Comparison of ENCODE assay signal across 10 cellular contexts in genomic region chr17:57486978-57487377, GRCh38.
DNase-seq lines count a peak whose midpoint lies in the region; ATAC-seq lines count a peak whose summit lies in the region.
"Had no signal": no experiment of that assay in that cellular context is flagged by ENCODE, and none has a peak within 500 bp of the region (broad histone marks: within the 10 kb centered on the region; RNA-seq: fewer than 3 reads in every experiment).

No MANE protein-coding gene starts in this region.

- H3K9me3 ChIP-seq in mesodermal cell (ENCODE audit: control insufficient read depth, low read length), result no peaks in the 10 kb centered on the region

- 91 to 99% methylated on average over 5 of the region's 5 CpGs for WGBS in mesodermal cell (ENCODE audit: insufficient coverage in 2 of 2), 2 experiments

- H3K4me1 ChIP-seq in mesodermal cell (ENCODE audit: control insufficient read depth, insufficient read depth, low read length, poor library complexity, severe bottlenecking), result peaks cover 36% of the 10 kb centered on the region

- H3K36me3 ChIP-seq in mesodermal cell (ENCODE audit: control insufficient read depth, insufficient read depth, low read length), result peaks cover 25% of the 10 kb centered on the region

- peak overlapping the region; percentile 23 for H3K27ac ChIP-seq in mesodermal cell (ENCODE audit: low read depth, low read length, severe bottlenecking)

- no peak overlapping the region for H3K4me3 ChIP-seq in mesodermal cell (ENCODE audit: extremely low read depth, insufficient read depth, low read length, poor library complexity, severe bottlenecking)

- DNase-seq in Ammon's horn (ENCODE audit: low spot score) (peak; percentile 73), Kasumi-1 (lab: John Stamatoyannopoulos, UW) (peak; percentile 85 to 91), cerebellar nuclear complex (lab: John Stamatoyannopoulos, UW) (peak; percentile 43 to 87), GM03348 (ENCODE audit: low spot score) (no peak), NCI-H82 treated with DMSO at 0.1 percent for 48 hours (lab: John Stamatoyannopoulos, UW; ENCODE audit: unreplicated experiment) (no peak)
- DNase-seq in activated CD8-positive, alpha-beta memory T cell treated with anti-CD3 and anti-CD28 coated beads, Interleukin-2, amount 50 U/mL, for 48 hours, result no peak
- DNase-seq: activated naive CD8-positive, alpha-beta T cell treated with anti-CD3 and anti-CD28 coated beads, Interleukin-2, amount 50 U/mL, for 24 hours; NCI-H187 treated with DMSO at 0.1 percent for 48 hours had no signal

- ATAC-seq in HG03521 (IDR thresholded peaks at IDR 0.05; ENCODE audit: unreplicated experiment), result no peak
- ATAC-seq: activated naive CD8-positive, alpha-beta T cell treated with anti-CD3 and anti-CD28 coated beads, Interleukin-2, amount 50 U/mL, for 24 hours had no signal

Comparison
In these comparisons a context has a peak if more than half of its experiments do, and no peak if none do; other contexts are left out.
1. DNase-seq: peak in Ammon's horn (single experiment), Kasumi-1 (2 of 2) and cerebellar nuclear complex (2 of 2); none in GM03348 (single experiment), activated CD8-positive, alpha-beta memory T cell treated with anti-CD3 and anti-CD28 coated beads, Interleukin-2, amount 50 U/mL, for 48 hours (single experiment) and NCI-H82 treated with DMSO at 0.1 percent for 48 hours (single experiment).